Comparison of ENCODE assay signal across 14 cellular contexts in the genomic region with DNA sequence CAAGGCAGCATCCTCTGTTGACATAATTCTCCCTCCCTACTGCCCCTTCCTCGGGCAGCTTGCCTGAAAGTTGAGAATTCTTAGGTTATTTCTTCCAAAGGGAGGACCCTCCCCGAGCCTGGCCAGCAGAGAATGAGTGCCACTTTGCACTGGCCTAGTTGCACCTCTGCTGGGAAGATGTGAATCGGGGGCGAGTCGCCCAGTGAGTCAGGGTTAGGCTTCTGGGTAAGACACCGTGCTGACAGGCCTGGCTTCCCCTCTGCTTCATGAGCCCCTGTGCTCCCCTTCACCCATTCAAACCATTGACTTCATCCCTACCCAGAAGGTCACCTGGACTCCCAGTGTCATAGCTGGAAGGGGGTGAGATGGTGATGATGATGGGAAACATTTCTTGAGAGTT.
DNase-seq lines count a peak whose midpoint lies in the region.
"Had no signal": no experiment of that assay in that cellular context is flagged by ENCODE, and none has a peak within 500 bp of the region (broad histone marks: within the 10 kb centered on the region; RNA-seq: fewer than 3 reads in every experiment).

No MANE protein-coding gene starts in this region.

- H3K4me1 Mint-ChIP-seq in activated CD4-positive, alpha-beta T cell treated with anti-CD3 and anti-CD28 coated beads, Interleukin-2, amount 10 ng/mL, durations not matched to agents 24 days and 14 days = peaks cover 65% of the 10 kb centered on the region

- H3K27ac Mint-ChIP-seq in activated CD4-positive, alpha-beta T cell treated with anti-CD3 and anti-CD28 coated beads, Interleukin-2, amount 10 ng/mL, durations not matched to agents 24 days and 14 days = peak overlapping the region; percentile 67

- in situ Hi-C loops in ACHN (cut with HindIII; ENCODE audit: low pct_ligation_motif_present, low pct_unique_long_range_greater_than_20kb, low sequenced_read_pairs) = no loop called here

- no peaks in the 10 kb centered on the region for H3K27me3 Mint-ChIP-seq in activated CD4-positive, alpha-beta T cell treated with anti-CD3 and anti-CD28 coated beads, Interleukin-2, amount 10 ng/mL, durations not matched to agents 24 days and 14 days
- H3K27me3 Mint-ChIP-seq: natural killer cell treated with Interleukin-12 subunit alpha and Interleukin-12 subunit beta and Interleukin-15 and Interleukin-18, amount 100 ng/mL, for 72 hours had no signal

- no peak for DNase-seq in activated CD4-positive, alpha-beta T cell treated with anti-CD3 and anti-CD28 coated beads, Interleukin-2, amount 10 ng/mL, durations not matched to agents 24 days and 14 days
- no peak for DNase-seq in activated CD4-positive, alpha-beta T cell treated with anti-CD3 and anti-CD28 coated beads, Interleukin-2, amount 50 U/mL, for 1 hour
- DNase-seq in Daoy (ENCODE audit: low read depth) (peak; percentile 46), posterior vena cava (ENCODE audit: low spot score) (peak; percentile 64), middle frontal gyrus (ENCODE audit: extremely low spot score, low spot score) (no peak), ACHN (no peak), NCI-H2107 (lab: John Stamatoyannopoulos, UW) (no peak)
- peak; percentile 37 to 55 for DNase-seq in activated CD4-positive, alpha-beta T cell treated with anti-CD3 and anti-CD28 coated beads, Interleukin-2, amount 50 U/mL, for 48 hours
- DNase-seq: activated gamma-delta T cell treated with Interleukin-2 at 50 U/mL for 16 hours; effector memory CD4-positive, alpha-beta T cell; GF-D8; NCI-H1092; stomach had no signal

- H3K36me3 Mint-ChIP-seq in activated CD4-positive, alpha-beta T cell treated with anti-CD3 and anti-CD28 coated beads, Interleukin-2, amount 10 ng/mL, durations not matched to agents 24 days and 14 days (ENCODE audit: low read depth) = peaks cover 80% of the 10 kb centered on the region

- no peak overlapping the region for H3K4me3 Mint-ChIP-seq in activated CD4-positive, alpha-beta T cell treated with anti-CD3 and anti-CD28 coated beads, Interleukin-2, amount 10 ng/mL, durations not matched to agents 24 days and 14 days
- H3K4me3 Mint-ChIP-seq: natural killer cell treated with Interleukin-12 subunit alpha and Interleukin-12 subunit beta and Interleukin-15 and Interleukin-18, amount 100 ng/mL, for 72 hours had no signal

- intact Hi-C loops in activated CD4-positive, alpha-beta T cell treated with anti-CD3 and anti-CD28 coated beads, Interleukin-2, amount 10 ng/mL, durations not matched to agents 24 days and 14 days (cut with micrococcal nuclease) = loop anchor here (10.0 kb wide), 1 partner anchor 227 kb away; no protein-coding TSS in a partner anchor
- intact Hi-C loops in posterior vena cava (cut with DNase I) = loop anchor here in 1 of 2 donors (10.0 kb wide), 1 partner anchor 107 kb away; the partner anchor contains the start of gene SMAD3

- H3K9me3 Mint-ChIP-seq in activated CD4-positive, alpha-beta T cell treated with anti-CD3 and anti-CD28 coated beads, Interleukin-2, amount 10 ng/mL, durations not matched to agents 24 days and 14 days = no peaks in the 10 kb centered on the region
- H3K9me3 Mint-ChIP-seq: natural killer cell treated with Interleukin-12 subunit alpha and Interleukin-12 subunit beta and Interleukin-15 and Interleukin-18, amount 100 ng/mL, for 72 hours had no signal

Comparison
In these comparisons a context has a peak if more than half of its experiments do, and no peak if none do; other contexts are left out.
1. DNase-seq: peak in Daoy (single experiment), activated CD4-positive, alpha-beta T cell treated with anti-CD3 and anti-CD28 coated beads, Interleukin-2, amount 50 U/mL, for 48 hours (2 of 2) and posterior vena cava (single experiment); none in activated CD4-positive, alpha-beta T cell treated with anti-CD3 and anti-CD28 coated beads, Interleukin-2, amount 10 ng/mL, durations not matched to agents 24 days and 14 days (single experiment), activated CD4-positive, alpha-beta T cell treated with anti-CD3 and anti-CD28 coated beads, Interleukin-2, amount 50 U/mL, for 1 hour (single experiment), middle frontal gyrus (single experiment), ACHN (single experiment) and NCI-H2107 (single experiment).